17 cellular contexts compared by ENCODE assay signal in genomic region chr15:61335998-61336648, GRCh38.
"Had no signal": no experiment of that assay in that cellular context is flagged by ENCODE, and none has a peak within 500 bp of the region (broad histone marks: within the 10 kb centered on the region; RNA-seq: fewer than 3 reads in every experiment).

No MANE protein-coding gene starts in this region.

- DNase-seq: activated B cell treated with CpG ODN at 0.5 μM for 24 hours; activated CD4-positive, alpha-beta T cell treated with anti-CD3 and anti-CD28 coated beads, Interleukin-2, amount 10 ng/mL, durations not matched to agents 24 days and 14 days; activated CD8-positive, alpha-beta memory T cell treated with anti-CD3 and anti-CD28 coated beads for 24 hours; activated naive CD4-positive, alpha-beta T cell treated with anti-CD3 and anti-CD28 coated beads for 36 hours; effector CD4-positive, alpha-beta T cell; heart right ventricle; mucosa of descending colon; natural killer cell; stimulated activated CD4-positive, alpha-beta T cell treated with anti-CD3 and anti-CD28 coated beads, Interleukin-12 subunit alpha, Interleukin-12 subunit beta, amount 100 ng/mL, for 4 hours; stimulated activated naive CD4-positive, alpha-beta T cell; upper lobe of left lung had no signal

- H3K27me3 ChIP-seq: upper lobe of left lung had no signal

- H3K9me3 ChIP-seq: suprapubic skin had no signal

- H3K27ac ChIP-seq: cardiac muscle cell, coronary artery, heart right ventricle, suprapubic skin, upper lobe of left lung had no signal

- H3K36me3 ChIP-seq: cardiac muscle cell, heart right ventricle, suprapubic skin, upper lobe of left lung had no signal

- FAIRE-seq: astrocyte, frontal cortex had no signal

- H3K4me1 ChIP-seq: heart right ventricle, suprapubic skin, upper lobe of left lung had no signal

- H3K4me3 ChIP-seq: cardiac muscle cell, coronary artery, heart right ventricle, mucosa of descending colon, suprapubic skin, upper lobe of left lung had no signal

- ATAC-seq: heart right ventricle, mucosa of descending colon, natural killer cell, sciatic nerve had no signal
